In the genomic region with DNA sequence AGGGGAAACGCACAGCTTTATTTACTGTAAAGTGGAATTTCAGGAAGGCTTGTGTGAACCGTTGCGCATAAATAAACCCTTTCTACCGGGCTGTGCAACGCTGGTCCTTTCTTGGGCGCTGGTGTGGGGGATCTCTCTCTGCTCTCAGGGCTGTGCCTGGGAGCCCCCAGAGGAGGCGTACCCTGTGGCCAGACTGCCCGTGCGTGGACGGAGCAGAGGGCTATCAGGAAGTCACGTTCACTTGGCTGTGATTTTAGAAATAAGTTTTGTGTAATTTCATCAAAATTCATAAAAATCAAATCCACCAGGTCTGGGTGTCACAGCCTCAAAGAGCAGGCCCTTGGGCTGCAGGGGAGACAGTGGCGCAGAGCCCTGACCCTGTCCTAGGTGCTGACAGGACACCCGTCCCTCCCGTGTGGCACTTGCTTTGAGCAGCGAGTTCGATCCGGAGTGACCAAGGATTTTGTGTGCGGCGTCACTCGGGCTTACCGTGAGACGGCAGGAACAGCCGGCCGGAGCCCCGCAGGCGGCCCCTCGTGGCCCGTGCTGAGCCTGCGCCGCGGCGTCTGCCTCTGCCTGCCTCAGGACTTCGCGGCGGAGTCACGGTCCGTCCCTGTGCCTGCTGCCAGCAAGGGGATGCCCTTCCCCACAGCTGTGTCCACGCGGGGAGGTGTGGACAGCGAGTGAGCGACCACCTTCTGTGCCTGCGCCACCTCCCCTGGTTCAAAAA, we compare ENCODE assay signal across 18 cellular contexts.
"Had no signal": no experiment of that assay in that cellular context is flagged by ENCODE, and none has a peak within 500 bp of the region (broad histone marks: within the 10 kb centered on the region; RNA-seq: fewer than 3 reads in every experiment).

No MANE protein-coding gene starts in this region.

- H3K4me1 ChIP-seq: breast epithelium had no signal

- H3K9me3 ChIP-seq: breast epithelium, transverse colon, vagina had no signal

- H3K27me3 Mint-ChIP-seq: activated CD4-positive, alpha-beta memory T cell treated with anti-CD3 and anti-CD28 coated beads, Interleukin-2, amount 10 ng/mL, durations not matched to agents 7 days and 5 days; dendritic cell treated with granulocyte-macrophage colony-stimulating factor and Interleukin-4, amounts not matched to agents 40 ng/mL and 50 ng/mL, for 4 days; T-helper 17 cell had no signal

- H3K9me3 Mint-ChIP-seq: activated CD4-positive, alpha-beta memory T cell treated with anti-CD3 and anti-CD28 coated beads, Interleukin-2, amount 10 ng/mL, durations not matched to agents 7 days and 5 days; dendritic cell treated with granulocyte-macrophage colony-stimulating factor and Interleukin-4, amounts not matched to agents 40 ng/mL and 50 ng/mL, for 4 days had no signal

- ATAC-seq: stimulated activated naive CD8-positive, alpha-beta T cell treated with anti-CD3 and anti-CD28 coated beads, Interleukin-15, Interleukin-2, amounts not matched to agents 100 U/mL and 50 U/mL, for 24 hours; T-helper 17 cell had no signal

- H3K27me3 ChIP-seq: breast epithelium, transverse colon, vagina had no signal

- H3K27ac ChIP-seq: breast epithelium, epithelial cell of prostate, skin epidermis, transverse colon, vagina had no signal

- DNase-seq: activated CD4-positive, alpha-beta memory T cell treated with anti-CD3 and anti-CD28 coated beads, Interleukin-2, amount 10 ng/mL, durations not matched to agents 7 days and 5 days; activated CD4-positive, alpha-beta T cell treated with anti-CD3 and anti-CD28 coated beads for 4 hours; activated gamma-delta T cell; activated T-cell treated with anti-CD3 and anti-CD28 coated beads, Interleukin-2, amount 50 U/mL, for 48 hours; anterior cingulate cortex; effector memory CD4-positive, alpha-beta T cell; foreskin melanocyte; immature natural killer cell; mesendoderm; stimulated activated CD4-positive, alpha-beta T cell treated with anti-CD3 and anti-CD28 coated beads, Interleukin-4, amount 100 ng/mL, for 24 hours; stimulated activated naive CD8-positive, alpha-beta T cell treated with anti-CD3 and anti-CD28 coated beads, Interleukin-15, Interleukin-2, amounts not matched to agents 100 U/mL and 50 U/mL, for 24 hours; T-helper 17 cell; transverse colon had no signal

- H3K27ac Mint-ChIP-seq: activated CD4-positive, alpha-beta memory T cell treated with anti-CD3 and anti-CD28 coated beads, Interleukin-2, amount 10 ng/mL, durations not matched to agents 7 days and 5 days; dendritic cell treated with granulocyte-macrophage colony-stimulating factor and Interleukin-4, amounts not matched to agents 40 ng/mL and 50 ng/mL, for 4 days; T-helper 17 cell had no signal

- H3K4me3 Mint-ChIP-seq: activated CD4-positive, alpha-beta memory T cell treated with anti-CD3 and anti-CD28 coated beads, Interleukin-2, amount 10 ng/mL, durations not matched to agents 7 days and 5 days; dendritic cell treated with granulocyte-macrophage colony-stimulating factor and Interleukin-4, amounts not matched to agents 40 ng/mL and 50 ng/mL, for 4 days; immature natural killer cell; T-helper 17 cell had no signal

- H3K4me3 ChIP-seq: breast epithelium, skin epidermis, transverse colon, vagina had no signal
